9 cellular contexts compared by ENCODE assay signal in genomic region chr4:41120297-41121217, GRCh38.
DNase-seq lines count a peak whose midpoint lies in the region; ATAC-seq and TF ChIP-seq lines count a peak whose summit lies in the region.
"Had no signal": no experiment of that assay in that cellular context is flagged by ENCODE, and none has a peak within 500 bp of the region (broad histone marks: within the 10 kb centered on the region; RNA-seq: fewer than 3 reads in every experiment).

No MANE protein-coding gene starts in this region.

- no peaks in the 10 kb centered on the region for H3K27me3 ChIP-seq in ACC112 (ENCODE audit: insufficient read depth, low read length)
- H3K27me3 ChIP-seq in colonic mucosa: no peaks in the 10 kb centered on the region

- H3K9ac ChIP-seq in colonic mucosa (ENCODE audit: low read depth in 2 of 2, low read length in 2 of 2): no peak overlapping the region

- peak; percentile 78 for DNase-seq in SK-MEL-5 (ENCODE audit: low read depth, low spot score)
- peak; percentile 87 for DNase-seq in fibroblast of the aortic adventitia (ENCODE audit: low read depth)
- DNase-seq in nephron progenitor cell: no peak
- DNase-seq in T-cell: no peak
- no peak for DNase-seq in stimulated activated naive CD4-positive, alpha-beta T cell (lab: John Stamatoyannopoulos, UW)
- no peak for DNase-seq in colonic mucosa

- no peak for ATAC-seq in T-cell (replicated peaks in 1 of 4)
- ATAC-seq in HG02759 (IDR thresholded peaks at IDR 0.05; ENCODE audit: unreplicated experiment): no peak

- H3K27me3 Mint-ChIP-seq in nephron progenitor cell (ENCODE audit: low read depth, poor library complexity) (peaks cover 3% of the 10 kb centered on the region), T-cell (peaks cover 0 to 4% of the 10 kb centered on the region in 2 donors)

- H3K4me1 ChIP-seq in ACC112 (ENCODE audit: control insufficient read depth, insufficient read depth, low read length, unreplicated experiment) (peaks cover 37% of the 10 kb centered on the region), colonic mucosa (peaks cover 5% of the 10 kb centered on the region)

- peak overlapping the region; percentile 33 for H2AFZ ChIP-seq in ACC112 (ENCODE audit: low read length, unreplicated experiment)

- H3K9me3 Mint-ChIP-seq in nephron progenitor cell (peaks cover 9% of the 10 kb centered on the region), T-cell (peaks cover 0 to 6% (median 3%) of the 10 kb centered on the region in 3 donors)

- H3K4me3 Mint-ChIP-seq in nephron progenitor cell (no peak overlapping the region), T-cell (no peak overlapping the region)

- POLR2A ChIA-PET in T-cell (lab: Charles Lee): no interaction called here

- no peaks in the 10 kb centered on the region for H3K9me3 ChIP-seq in colonic mucosa

- H3K4me1 Mint-ChIP-seq in nephron progenitor cell (peaks cover 21% of the 10 kb centered on the region), T-cell (no peaks in the 10 kb centered on the region)

- H3K27ac ChIP-seq in ACC112 (ENCODE audit: low read depth, low read length): peak overlapping the region; percentile 66
- no peak overlapping the region for H3K27ac ChIP-seq in colonic mucosa

- TF ChIP-seq CTCF in fibroblast of the aortic adventitia (IDR thresholded peaks at IDR 0.05; ENCODE audit: insufficient read depth, low read length): no peak
- TF ChIP-seq CTCF in nephron progenitor cell (IDR thresholded peaks at IDR 0.05): no peak
- no peak for TF ChIP-seq CTCF in colonic mucosa (IDR thresholded peaks at IDR 0.05)

- in situ Hi-C loops in SK-MEL-5 (cut with HindIII; ENCODE audit: low pct_unique_long_range_greater_than_20kb, low sequenced_read_pairs): no loop called here

- intact Hi-C loops in colonic mucosa (cut with DNase I): no loop called here

- H3K4me3 ChIP-seq in ACC112 (ENCODE audit: low read depth, low read length): peak overlapping the region; percentile 61
- H3K4me3 ChIP-seq in fibroblast of the aortic adventitia (ENCODE audit: low read depth, low read length): peak overlapping the region; percentile 28
- no peak overlapping the region for H3K4me3 ChIP-seq in colonic mucosa

- peaks cover 5% of the 10 kb centered on the region for H3K36me3 ChIP-seq in ACC112 (ENCODE audit: insufficient read depth, low read length)
- H3K36me3 ChIP-seq in colonic mucosa: no peaks in the 10 kb centered on the region

- H3K27ac Mint-ChIP-seq in nephron progenitor cell (peak overlapping the region; percentile 7), T-cell (no peak overlapping the region)

- H3K36me3 Mint-ChIP-seq in nephron progenitor cell (ENCODE audit: low read depth): peaks cover 11% of the 10 kb centered on the region
- no peaks in the 10 kb centered on the region for H3K36me3 Mint-ChIP-seq in T-cell
- H3K36me3 Mint-ChIP-seq: CD14-positive monocyte had no signal

- CTCF ChIA-PET in T-cell (lab: Charles Lee): no interaction called here

- peaks cover 61% of the 10 kb centered on the region for H3K79me2 ChIP-seq in ACC112 (ENCODE audit: control insufficient read depth, insufficient read depth, low read length, unreplicated experiment)

Comparison
In these comparisons a context has a peak if more than half of its experiments do, and no peak if none do; other contexts are left out.
1. DNase-seq: peak in SK-MEL-5 (single experiment) and fibroblast of the aortic adventitia (single experiment); none in nephron progenitor cell (single experiment), T-cell (0 of 34), stimulated activated naive CD4-positive, alpha-beta T cell (0 of 6) and colonic mucosa (single experiment).